Comparison of ENCODE assay signal across 8 cellular contexts in genomic region chr4:17577660-17578481, GRCh38. TPM values are rescaled to one million over a fixed set of nuclear protein-coding genes. Genes with fewer than 3 reads are reported as not detected.
DNase-seq lines count a peak whose midpoint lies in the region; ATAC-seq and TF ChIP-seq lines count a peak whose summit lies in the region.

No MANE protein-coding gene starts in this region.

- peaks cover 17% of the 10 kb centered on the region for H3K79me2 ChIP-seq in hepatocyte

- intact Hi-C loops in adrenal gland (cut with DNase I) = no loop called here

- H3K36me3 ChIP-seq in adrenal gland (replicated peaks in 1 of 2) (peaks cover 0 to 26% of the 10 kb centered on the region in 2 donors), hepatocyte (replicated peaks; ENCODE audit: insufficient read depth, low read depth) (no peaks in the 10 kb centered on the region)

- H3K4me3 ChIP-seq in adrenal gland (peak overlapping the region; percentile 48 to 89 (median 76)), hepatocyte (peak overlapping the region; percentile 58)

- TF ChIP-seq CTCF in adrenal gland (IDR thresholded peaks at IDR 0.05) (peak in 1 of 6 experiments; percentile 3), hepatocyte (IDR thresholded peaks at IDR 0.05; ENCODE audit: poor library complexity) (peak; percentile 3)

- DNase-seq in activated gamma-delta T cell treated with Interleukin-2 at 50 U/mL for 16 hours = peak; percentile 28
- no peak for DNase-seq in activated gamma-delta T cell (lab: John Stamatoyannopoulos, UW)
- peak; percentile 23 for DNase-seq in RPMI8226
- peak; percentile 49 to 77 (median 66) for DNase-seq in adrenal gland
- DNase-seq in hepatocyte (ENCODE audit: low spot score) = peak; percentile 61
- DNase-seq in renal cortical epithelial cell (ENCODE audit: low read depth) = peak; percentile 11
- DNase-seq in NCI-H446 treated with DMSO at 0.1 percent for 48 hours (lab: John Stamatoyannopoulos, UW) = no peak

- H3K27ac ChIP-seq in adrenal gland (peak overlapping the region; percentile 73 to 97 (median 94)), hepatocyte (peak overlapping the region; percentile 93)

- peaks cover 10 to 28% of the 10 kb centered on the region in 2 donors for H3K4me1 ChIP-seq in adrenal gland (replicated peaks in 1 of 2)
- H3K4me1 ChIP-seq in hepatocyte (ENCODE audit: insufficient read depth) = peaks cover 12% of the 10 kb centered on the region

- peak overlapping the region; percentile 87 for H3K4me2 ChIP-seq in hepatocyte

- H3K27me3 ChIP-seq in adrenal gland (no peaks in the 10 kb centered on the region), hepatocyte (no peaks in the 10 kb centered on the region)

- peak; percentile 9 for ATAC-seq in HG03025 (IDR thresholded peaks at IDR 0.05; ENCODE audit: low FRiP score, unreplicated experiment)

- WGBS in adrenal gland, 4 donors = 4 to 15% (median 5%) methylated on average over 12 to 34 of the region's 34 CpGs
- 11% methylated on average over 34 of the region's 34 CpGs for WGBS in hepatocyte (ENCODE audit: low lambda C conversion rate, missing lambda C conversion rate)

- H2AFZ ChIP-seq in hepatocyte = peak overlapping the region; percentile 70

- H3K9me3 ChIP-seq in adrenal gland (replicated peaks in 1 of 3) (no peaks in the 10 kb centered on the region), hepatocyte (ENCODE audit: low read depth) (no peaks in the 10 kb centered on the region)

- no peaks in the 10 kb centered on the region for H4K20me1 ChIP-seq in hepatocyte (ENCODE audit: insufficient read depth, poor library complexity, severe bottlenecking)

- H3K9me2 ChIP-seq in hepatocyte (replicated peaks; ENCODE audit: insufficient read depth) = no peaks in the 10 kb centered on the region

- TF ChIP-seq POLR2A in adrenal gland (IDR thresholded peaks at IDR 0.05) = no peak

RNA-seq across cellular contexts. Expression of gene LAP3, which starts 0.9 kb away (rescaled TPM):
- total RNA-seq in adrenal gland (100 to 1,000 TPM in 5 of 8 donors, 10 to 100 TPM in 3; 71.7 to 176 (median 111) TPM), hepatocyte (75.5 and 76.4 TPM in 2 replicates), renal cortical epithelial cell (100 and 163 TPM in 2 replicates)
- polyA plus RNA-seq in adrenal gland (100 to 1,000 TPM in 1 of 3 donors, 10 to 100 TPM in 2; 22.7 to 135 (median 30.2) TPM), hepatocyte (53.2 and 56.2 TPM in 2 replicates)

RNA-seq across cellular contexts. Expression of gene MED28, which starts 36.6 kb away (rescaled TPM):
- 10 to 100 TPM in 5 of 8 donors, 1 to 10 TPM in 3; 7.2 to 49.4 (median 16.6) TPM for total RNA-seq in adrenal gland
- polyA plus RNA-seq in adrenal gland = 10 to 100 TPM in 1 of 3 donors, 1 to 10 TPM in 2; 4.9 to 11.3 (median 7.7) TPM
- 17.6 and 19.3 TPM in 2 replicates for total RNA-seq in hepatocyte
- polyA plus RNA-seq in hepatocyte = 46.6 and 49.4 TPM in 2 replicates
- total RNA-seq in renal cortical epithelial cell = 8.9 and 11.7 TPM in 2 replicates

Comparison
In these comparisons a context has a peak if more than half of its experiments do, and no peak if none do; other contexts are left out.
1. DNase-seq: peak in activated gamma-delta T cell treated with Interleukin-2 at 50 U/mL for 16 hours (single experiment), RPMI8226 (single experiment), adrenal gland (7 of 7), hepatocyte (single experiment) and renal cortical epithelial cell (single experiment); none in activated gamma-delta T cell (single experiment) and NCI-H446 treated with DMSO at 0.1 percent for 48 hours (single experiment).